In the genomic region with DNA sequence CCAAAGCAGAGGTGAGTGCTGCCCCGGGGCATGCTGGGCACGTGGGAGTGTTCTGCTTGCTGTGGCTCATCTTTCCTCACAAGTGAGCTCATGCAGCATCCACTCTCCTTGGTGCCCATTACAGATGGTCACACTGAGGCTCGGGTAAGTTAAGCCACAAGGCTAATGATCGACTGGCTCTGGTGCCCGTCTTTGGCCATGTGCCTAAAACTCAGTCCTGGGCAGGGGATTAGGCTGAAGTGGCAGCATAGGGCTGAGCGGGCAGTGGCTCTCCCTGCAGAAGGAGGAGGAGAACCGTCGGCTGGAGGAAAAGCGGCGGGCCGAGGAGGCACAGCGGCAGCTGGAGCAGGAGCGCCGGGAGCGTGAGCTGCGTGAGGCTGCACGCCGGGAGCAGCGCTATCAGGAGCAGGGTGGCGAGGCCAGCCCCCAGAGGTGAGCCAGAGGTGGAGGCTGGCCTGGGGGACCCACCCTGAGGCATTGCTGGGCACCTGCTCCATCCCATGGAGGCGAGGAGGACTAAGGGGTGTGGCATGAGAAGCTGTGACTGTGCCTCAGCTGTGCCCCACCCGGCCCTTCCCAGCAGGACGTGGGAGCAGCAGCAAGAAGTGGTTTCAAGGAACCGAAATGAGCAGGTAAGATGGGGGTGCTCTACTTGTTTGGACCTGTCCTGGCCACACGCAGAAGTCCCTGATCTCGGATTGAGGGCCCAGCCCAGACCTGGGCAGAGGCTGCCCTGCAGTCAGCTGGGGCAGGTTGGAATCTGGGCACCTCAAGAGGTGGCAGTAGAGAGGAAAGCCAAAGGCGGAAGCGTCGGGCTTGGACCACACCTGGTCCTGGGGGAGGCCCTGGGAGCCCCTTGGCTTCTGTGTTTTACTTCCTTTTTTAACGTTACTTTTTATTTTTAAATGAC, we compare ENCODE assay signal across 13 cellular contexts. TPM values are rescaled to one million over a fixed set of nuclear protein-coding genes. Genes with fewer than 3 reads are reported as not detected.
A peak's percentile ranks its signal among the peaks of the same experiment; 100 is the strongest.
DNase-seq lines count a peak whose midpoint lies in the region; ATAC-seq, FAIRE-seq and TF ChIP-seq lines count a peak whose summit lies in the region.
"Had no signal": no experiment of that assay in that cellular context is flagged by ENCODE, and none has a peak within 500 bp of the region (broad histone marks: within the 10 kb centered on the region; RNA-seq: fewer than 3 reads in every experiment).

No MANE protein-coding gene starts in this region.

- H3K4me1 Mint-ChIP-seq in CD4-positive, alpha-beta T cell (ENCODE audit: low read depth): peaks cover 15% of the 10 kb centered on the region
- peaks cover 5 to 7% of the 10 kb centered on the region in 2 donors for H3K4me1 Mint-ChIP-seq in natural killer cell
- H3K4me1 Mint-ChIP-seq in HFFc6 (ENCODE audit: low read depth): no peaks in the 10 kb centered on the region

- H3K27me3 Mint-ChIP-seq in CD4-positive, alpha-beta T cell: no peaks in the 10 kb centered on the region
- H3K27me3 Mint-ChIP-seq in natural killer cell (ENCODE audit: low read depth in 2 of 2): no peaks in the 10 kb centered on the region
- no peaks in the 10 kb centered on the region; the same call in 1 of the 2 replicates for H3K27me3 Mint-ChIP-seq in HFFc6 (ENCODE audit: insufficient read depth)

- peak overlapping the region; percentile 11 for H3K27ac ChIP-seq in CD4-positive, alpha-beta T cell (ENCODE audit: low read depth, low read length)
- peak overlapping the region; percentile 37 for H3K27ac ChIP-seq in GM12878 (ENCODE audit: control insufficient read depth, insufficient read depth)
- H3K27ac ChIP-seq: SK-N-MC had no signal

- POLR2A ChIA-PET in CD4-positive, alpha-beta T cell (lab: Charles Lee): no interaction called here
- POLR2A ChIA-PET in GM12878 (lab: Charles Lee): no interaction called here

- H3K36me3 Mint-ChIP-seq in CD4-positive, alpha-beta T cell (ENCODE audit: low read depth): peaks cover 80% of the 10 kb centered on the region
- H3K36me3 Mint-ChIP-seq in natural killer cell: no peaks in the 10 kb centered on the region
- H3K36me3 Mint-ChIP-seq in HFFc6 (ENCODE audit: low read depth): peaks cover 32% of the 10 kb centered on the region

- H3K4me3 Mint-ChIP-seq in CD4-positive, alpha-beta T cell: no peak overlapping the region
- H3K4me3 Mint-ChIP-seq in natural killer cell (no peak overlapping the region), HFFc6 (no peak overlapping the region)

- H3K4me3 ChIP-seq in GM12878: no peak overlapping the region
- H3K4me3 ChIP-seq: SK-N-MC had no signal

- H3K27ac Mint-ChIP-seq in CD4-positive, alpha-beta T cell: peak overlapping the region; percentile 51
- H3K27ac Mint-ChIP-seq in natural killer cell (peak overlapping the region; percentile 29 to 40), HFFc6 (no peak overlapping the region)

- SMC1A ChIA-PET in GM12878 (lab: Charles Lee; ENCODE audit: uncharacterized antibody, unreplicated experiment): interaction anchor here (1.8 kb wide), 1 partner anchor 14 kb away, joined by 6 read pairs; a partner anchor contains a TSS

- H4K20me1 ChIP-seq in GM12878 (ENCODE audit: control insufficient read depth, insufficient read depth): peaks cover 3% of the 10 kb centered on the region; the same call in 1 of the 2 replicates

- ATAC-seq in CD4-positive, alpha-beta T cell (ENCODE audit: poor library complexity): no peak
- ATAC-seq in GM21723 (IDR thresholded peaks at IDR 0.05; ENCODE audit: unreplicated experiment) (peak; percentile 44), GM12878 (peak; percentile 56), natural killer cell (no peak), HG02588 (IDR thresholded peaks at IDR 0.05; ENCODE audit: unreplicated experiment) (no peak)

- H3K4me2 ChIP-seq in GM12878 (ENCODE audit: control insufficient read depth, insufficient read depth): peak overlapping the region; percentile 26; the same call in 1 of the 2 replicates

- H3K27me3 ChIP-seq in CD4-positive, alpha-beta T cell (ENCODE audit: control insufficient read depth, insufficient read depth, low read length): no peaks in the 10 kb centered on the region
- no peaks in the 10 kb centered on the region for H3K27me3 ChIP-seq in GM12878 (replicated peaks in 1 of 2; ENCODE audit: control insufficient read depth in 2 of 2, insufficient read depth in 2 of 2, low read length in 1 of 2)

- H3K9ac ChIP-seq in GM12878 (ENCODE audit: control insufficient read depth, insufficient read depth, low read length): no peak overlapping the region

- TF ChIP-seq CTCF in CD4-positive, alpha-beta T cell (IDR thresholded peaks at IDR 0.05): no peak
- TF ChIP-seq CTCF in GM12878 (IDR thresholded peaks at IDR 0.05 in 2 of 3, conservative IDR thresholded peaks at IDR 0.05 in 1 of 3; ENCODE audit: control insufficient read depth in 2 of 3, extremely low read depth in 1 of 3, insufficient read depth in 1 of 3, low read depth in 3 of 3, low read length in 3 of 3): no peak
- TF ChIP-seq CTCF in natural killer cell (IDR thresholded peaks at IDR 0.05): no peak
- no peak for TF ChIP-seq CTCF in HFFc6 (IDR thresholded peaks at IDR 0.05)

- no peak for FAIRE-seq in GM12878 (lab: Jason Lieb, UNC)
- FAIRE-seq: small intestine had no signal

- peak in 1 of 10 experiments; percentile 26 for DNase-seq in CD4-positive, alpha-beta T cell
- DNase-seq in GM12878 (ENCODE audit: low read depth, low spot score): no peak
- no peak for DNase-seq in natural killer cell
- no peak for DNase-seq in SHP77 treated with DMSO at 0.1 percent for 48 hours (lab: John Stamatoyannopoulos, UW)
- DNase-seq in iPS-NIHi11 (ENCODE audit: low spot score): no peak
- DNase-seq in HFFc6: no peak
- DNase-seq: activated CD4-positive, alpha-beta T cell treated with anti-CD3 and anti-CD28 coated beads, Interleukin-2, amount 50 U/mL, for 1 hour; NCI-H1105; NCI-H526 treated with DMSO at 0.1 percent for 48 hours; small intestine had no signal

- no peaks in the 10 kb centered on the region for H3K79me2 ChIP-seq in GM12878 (ENCODE audit: control insufficient read depth, insufficient read depth, low read length)

- in situ Hi-C loops in GM12878 (cut with MboI): no loop called here

- TF ChIP-seq RAD21 in GM12878 (IDR thresholded peaks at IDR 0.05; ENCODE audit: insufficient read depth, low read depth, low read length): no peak

- no TSS peak for BruUV-seq in GM12878 (replicated peaks; lab: Mats Ljungman, UMichigan)

- H3K9me3 ChIP-seq in CD4-positive, alpha-beta T cell (ENCODE audit: control insufficient read depth, low read length): no peaks in the 10 kb centered on the region
- no peaks in the 10 kb centered on the region for H3K9me3 ChIP-seq in GM12878 (replicated peaks; ENCODE audit: control insufficient read depth, insufficient read depth, low read length)

- TF ChIP-seq POLR2A in GM12878 (IDR thresholded peaks at IDR 0.05; ENCODE audit: low read depth, low read length): peak; percentile 65

- 71% methylated on average over 30 of the region's 30 CpGs for WGBS in GM12878 (ENCODE audit: insufficient coverage, insufficient replicate concordance, low lambda C conversion rate, missing lambda C conversion rate)

- RAD21 ChIA-PET in GM12878 (lab: Charles Lee; ENCODE audit: unreplicated experiment): no interaction called here

- H3K9me3 Mint-ChIP-seq in CD4-positive, alpha-beta T cell: no peaks in the 10 kb centered on the region
- no peaks in the 10 kb centered on the region for H3K9me3 Mint-ChIP-seq in natural killer cell
- no peaks in the 10 kb centered on the region for H3K9me3 Mint-ChIP-seq in HFFc6

- H2AFZ ChIP-seq in GM12878 (ENCODE audit: control insufficient read depth, low read depth, low read length): no peak overlapping the region

- intact Hi-C loops in CD4-positive, alpha-beta T cell (cut with DNase I, micrococcal nuclease): no loop called here
- intact Hi-C loops in GM12878 (cut with micrococcal nuclease; ENCODE audit: unreplicated experiment): no loop called here
- intact Hi-C loops in natural killer cell (cut with micrococcal nuclease): no loop called here

- no peak for TF ChIP-seq EP300 in GM12878 (IDR thresholded peaks at IDR 0.05; ENCODE audit: borderline replicate concordance in 1 of 2, control insufficient read depth in 1 of 2, low read depth in 2 of 2, low read length in 2 of 2)

- CTCF ChIA-PET in CD4-positive, alpha-beta T cell (lab: Charles Lee): no interaction called here
- CTCF ChIA-PET in GM12878 (lab: Yijun Ruan, JAX): no interaction called here

- peaks cover 44 to 59% of the 10 kb centered on the region in 2 experiments for H3K36me3 ChIP-seq in GM12878 (ENCODE audit: control insufficient read depth in 2 of 2, insufficient read depth in 2 of 2, low read length in 1 of 2)

- H3K4me1 ChIP-seq in GM12878 (ENCODE audit: control insufficient read depth, insufficient read depth, low read length): peaks cover 24% of the 10 kb centered on the region

RNA-seq across cellular contexts. Expression of a gene that starts 7.3 kb away (rescaled TPM):
- 1 to 10 TPM; 1.3 to 1.8 TPM for total RNA-seq in CD4-positive, alpha-beta T cell
- 2.5 and 3.7 TPM in 2 replicates for total RNA-seq in GM12878 (2013; cell fraction: nucleolus; rRNA removed)
- total RNA-seq in GM12878 (2014; rRNA removed) (not detected in 2 replicates), GM12878 (2014; rRNA removed; fragmentation: Illumina TruSeq; extraction: Trizol) (not detected in 2 replicates), GM12878 (2021) (0.24 TPM in 1 of 2 replicates, not detected in the other), natural killer cell (1 to 10 TPM; 1.0 to 1.9 (median 1.5) TPM)
- polyA plus RNA-seq in GM12878 (2011; ENCODE audit: low read depth): not detected
- polyA plus RNA-seq in GM12878 (2011; rRNA removed) (not detected in 2 replicates), GM12878 (2014; fragmentation: Illumina TruSeq; extraction: Trizol) (not detected in 2 replicates), GM12878 (2014; fragmentation: Nextera tagmentation; extraction: Ambion mirVana) (not detected), GM12878 (2014; rRNA removed) (0.13 TPM in 1 of 2 replicates, not detected in the other), GM12878 (2016; fragmentation: Nextera tagmentation; extraction: Ambion mirVana) (not detected)
- not detected in 2 replicates for polyA plus RNA-seq in GM12878 (2011; cell fraction: cytosol; rRNA removed)
- polyA plus RNA-seq in GM12878 (2011; cell fraction: nucleus; rRNA removed): 0.87 and 1.2 TPM in 2 replicates
- polyA plus RNA-seq in GM12878 (2012): 0.18 TPM in 1 of 2 replicates, not detected in the other
- polyA minus RNA-seq in GM12878 (2011; rRNA and poly(A)+ RNA removed): not detected in 2 replicates
- polyA minus RNA-seq in GM12878 (2011; cell fraction: cytosol; rRNA and poly(A)+ RNA removed): not detected in 2 replicates
- 0.57 and 0.97 TPM in 2 replicates for polyA minus RNA-seq in GM12878 (2011; cell fraction: nucleus; rRNA and poly(A)+ RNA removed)
- total RNA-seq in HFFc6 (2021; fragmentation: NEBNext Ultra II Directional; extraction: Animal tissue kit (Norgen Biotek cat#: 25700)): under 1 TPM in 4 of 6 experiments, not detected in 2; 0.26 to 0.51 (median 0.35) TPM

RNA-seq across cellular contexts. Expression of a gene that starts 13.6 kb away (rescaled TPM):
- 10 to 100 TPM; 88.5 to 90.6 TPM for total RNA-seq in CD4-positive, alpha-beta T cell
- 252 and 284 TPM in 2 replicates for total RNA-seq in GM12878 (2013; cell fraction: nucleolus; rRNA removed)
- total RNA-seq in GM12878 (2014; rRNA removed): 113 and 117 TPM in 2 replicates
- total RNA-seq in GM12878 (2014; rRNA removed; fragmentation: Illumina TruSeq; extraction: Trizol): 62.0 and 65.6 TPM in 2 replicates
- total RNA-seq in GM12878 (2021): 108 and 110 TPM in 2 replicates
- polyA plus RNA-seq in GM12878 (2011; ENCODE audit: low read depth): 79.6 TPM
- 32.2 and 58.3 TPM in 2 replicates for polyA plus RNA-seq in GM12878 (2011; rRNA removed)
- polyA plus RNA-seq in GM12878 (2011; cell fraction: cytosol; rRNA removed): 82.9 and 87.8 TPM in 2 replicates
- 136 and 153 TPM in 2 replicates for polyA plus RNA-seq in GM12878 (2011; cell fraction: nucleus; rRNA removed)
- 72.6 and 74.6 TPM in 2 replicates for polyA plus RNA-seq in GM12878 (2012)
- 30.2 and 78.1 TPM in 2 replicates for polyA plus RNA-seq in GM12878 (2014; fragmentation: Illumina TruSeq; extraction: Trizol)
- 10 to 100 TPM in 1 of 2 experiments, 1 to 10 TPM in 1; 4.1 to 18.5 TPM for polyA plus RNA-seq in GM12878 (2014; fragmentation: Nextera tagmentation; extraction: Ambion mirVana)
- 90.4 and 108 TPM in 2 replicates for polyA plus RNA-seq in GM12878 (2014; rRNA removed)
- polyA plus RNA-seq in GM12878 (2016; fragmentation: Nextera tagmentation; extraction: Ambion mirVana): 100 to 1,000 TPM; 161 to 179 TPM
- 61.2 and 89.4 TPM in 2 replicates for polyA minus RNA-seq in GM12878 (2011; rRNA and poly(A)+ RNA removed)
- 23.8 and 26.2 TPM in 2 replicates for polyA minus RNA-seq in GM12878 (2011; cell fraction: cytosol; rRNA and poly(A)+ RNA removed)
- 35.8 and 70.2 TPM in 2 replicates for polyA minus RNA-seq in GM12878 (2011; cell fraction: nucleus; rRNA and poly(A)+ RNA removed)
- 100 to 1,000 TPM; 123 to 129 (median 129) TPM for total RNA-seq in natural killer cell
- 100 to 1,000 TPM; 146 to 167 (median 153) TPM for total RNA-seq in HFFc6 (2021; fragmentation: NEBNext Ultra II Directional; extraction: Animal tissue kit (Norgen Biotek cat#: 25700))

RNA-seq across cellular contexts. Expression of a gene that starts 24.2 kb away (rescaled TPM):
- total RNA-seq in CD4-positive, alpha-beta T cell: 10 to 100 TPM; 33.6 to 35.6 TPM
- total RNA-seq in GM12878 (2013; cell fraction: nucleolus; rRNA removed): 108 and 133 TPM in 2 replicates
- total RNA-seq in GM12878 (2014; rRNA removed) (23.3 and 24.8 TPM in 2 replicates), GM12878 (2014; rRNA removed; fragmentation: Illumina TruSeq; extraction: Trizol) (13.5 and 14.1 TPM in 2 replicates), GM12878 (2021) (33.8 and 37.8 TPM in 2 replicates), natural killer cell (10 to 100 TPM; 41.7 to 74.1 (median 50.9) TPM)
- 9.0 TPM for polyA plus RNA-seq in GM12878 (2011; ENCODE audit: low read depth)
- polyA plus RNA-seq in GM12878 (2011; rRNA removed) (11.0 and 15.9 TPM in 2 replicates), GM12878 (2014; fragmentation: Illumina TruSeq; extraction: Trizol) (8.0 and 16.1 TPM in 2 replicates), GM12878 (2014; fragmentation: Nextera tagmentation; extraction: Ambion mirVana) (1 to 10 TPM; 3.1 to 4.6 TPM), GM12878 (2014; rRNA removed) (39.4 and 41.5 TPM in 2 replicates), GM12878 (2016; fragmentation: Nextera tagmentation; extraction: Ambion mirVana) (10 to 100 TPM; 22.0 to 23.2 TPM)
- polyA plus RNA-seq in GM12878 (2011; cell fraction: cytosol; rRNA removed): 17.6 and 26.6 TPM in 2 replicates
- 86.2 and 99.8 TPM in 2 replicates for polyA plus RNA-seq in GM12878 (2011; cell fraction: nucleus; rRNA removed)
- 16.6 and 18.6 TPM in 2 replicates for polyA plus RNA-seq in GM12878 (2012)
- 19.2 and 33.0 TPM in 2 replicates for polyA minus RNA-seq in GM12878 (2011; rRNA and poly(A)+ RNA removed)
- 12.7 and 16.4 TPM in 2 replicates for polyA minus RNA-seq in GM12878 (2011; cell fraction: cytosol; rRNA and poly(A)+ RNA removed)
- 41.2 and 67.5 TPM in 2 replicates for polyA minus RNA-seq in GM12878 (2011; cell fraction: nucleus; rRNA and poly(A)+ RNA removed)
- 10 to 100 TPM; 11.4 to 14.3 (median 12.1) TPM for total RNA-seq in HFFc6 (2021; fragmentation: NEBNext Ultra II Directional; extraction: Animal tissue kit (Norgen Biotek cat#: 25700))

RNA-seq across cellular contexts. Expression of a gene that starts 46.0 kb away (rescaled TPM):
- total RNA-seq in CD4-positive, alpha-beta T cell: 10 to 100 TPM; 20.3 to 21.3 TPM
- 1.9 and 3.2 TPM in 2 replicates for total RNA-seq in GM12878 (2013; cell fraction: nucleolus; rRNA removed)
- total RNA-seq in GM12878 (2014; rRNA removed) (0.06 TPM in 1 of 2 replicates, not detected in the other), GM12878 (2014; rRNA removed; fragmentation: Illumina TruSeq; extraction: Trizol) (not detected in 2 replicates), GM12878 (2021) (0.16 and 0.23 TPM in 2 replicates), natural killer cell (1 to 10 TPM; 3.3 to 9.0 (median 6.4) TPM)
- 0.46 TPM for polyA plus RNA-seq in GM12878 (2011; ENCODE audit: low read depth)
- polyA plus RNA-seq in GM12878 (2011; rRNA removed) (0.09 and 0.20 TPM in 2 replicates), GM12878 (2014; fragmentation: Illumina TruSeq; extraction: Trizol) (not detected in 2 replicates), GM12878 (2014; fragmentation: Nextera tagmentation; extraction: Ambion mirVana) (not detected), GM12878 (2014; rRNA removed) (0.08 TPM in 1 of 2 replicates, not detected in the other), GM12878 (2016; fragmentation: Nextera tagmentation; extraction: Ambion mirVana) (under 1 TPM in 1 of 2 experiments, not detected in 1; 0.11 TPM)
- 0.13 and 0.22 TPM in 2 replicates for polyA plus RNA-seq in GM12878 (2011; cell fraction: cytosol; rRNA removed)
- 1.8 and 3.1 TPM in 2 replicates for polyA plus RNA-seq in GM12878 (2011; cell fraction: nucleus; rRNA removed)
- polyA plus RNA-seq in GM12878 (2012): 0.31 and 0.46 TPM in 2 replicates
- polyA minus RNA-seq in GM12878 (2011; rRNA and poly(A)+ RNA removed): 0.67 TPM in 1 of 2 replicates, not detected in the other
- not detected in 2 replicates for polyA minus RNA-seq in GM12878 (2011; cell fraction: cytosol; rRNA and poly(A)+ RNA removed)
- 0.24 and 0.57 TPM in 2 replicates for polyA minus RNA-seq in GM12878 (2011; cell fraction: nucleus; rRNA and poly(A)+ RNA removed)
- 10 to 100 TPM; 69.7 to 83.2 (median 76.4) TPM for total RNA-seq in HFFc6 (2021; fragmentation: NEBNext Ultra II Directional; extraction: Animal tissue kit (Norgen Biotek cat#: 25700))

Comparison
In these comparisons a context has a peak if more than half of its experiments do, and no peak if none do; other contexts are left out.
1. ATAC-seq: peak in GM21723 (single experiment) and GM12878 (single experiment); none in CD4-positive, alpha-beta T cell (single experiment), natural killer cell (0 of 3) and HG02588 (single experiment).